In genomic region chrY:19077698-19078113, GRCh38 we compare ENCODE assay signal across 11 cellular contexts.
DNase-seq lines count a peak whose midpoint lies in the region; ATAC-seq and TF ChIP-seq lines count a peak whose summit lies in the region.
"Had no signal": no experiment of that assay in that cellular context is flagged by ENCODE, and none has a peak within 500 bp of the region (broad histone marks: within the 10 kb centered on the region; RNA-seq: fewer than 3 reads in every experiment).

No MANE protein-coding gene starts in this region.

- H3K9me3 ChIP-seq in mesodermal cell (ENCODE audit: control insufficient read depth, low read length) = no peaks in the 10 kb centered on the region

- no peaks in the 10 kb centered on the region for H3K36me3 Mint-ChIP-seq in mesothelial cell of epicardium

- H3K9me3 Mint-ChIP-seq in mesothelial cell of epicardium = no peaks in the 10 kb centered on the region

- H3K4me3 Mint-ChIP-seq in mesothelial cell of epicardium = no peak overlapping the region

- CTCF ChIA-PET in AG04449 (lab: Yijun Ruan, JAX) = interaction anchor here (0.9 to 1.3 kb wide), 2 partner anchors 9 to 83 kb away, joined by 3 read pairs; no protein-coding TSS in a partner anchor

- no peak for DNase-seq in AG04449 (ENCODE audit: low read depth, low spot score)
- DNase-seq in cardiac fibroblast (ENCODE audit: low read depth in 2 of 2) = peak; percentile 36 to 51
- DNase-seq in SW 1271 (lab: John Stamatoyannopoulos, UW) = no peak
- no peak for DNase-seq in mesothelial cell of epicardium (ENCODE audit: low spot score in 2 of 2, unreplicated experiment in 2 of 2)
- no peak for DNase-seq in HK-2 (ENCODE audit: unreplicated experiment)
- DNase-seq: central memory CD4-positive, alpha-beta T cell; left cardiac atrium; T-helper 9 cell had no signal

- H3K27me3 Mint-ChIP-seq in mesothelial cell of epicardium (ENCODE audit: low read depth) = no peaks in the 10 kb centered on the region

- H3K27ac Mint-ChIP-seq in mesothelial cell of epicardium = no peak overlapping the region

- no peaks in the 10 kb centered on the region for H3K4me1 Mint-ChIP-seq in mesothelial cell of epicardium

- no peaks in the 10 kb centered on the region for H3K36me3 ChIP-seq in mesodermal cell (ENCODE audit: control insufficient read depth, insufficient read depth, low read length)

- ATAC-seq in HG02610 (IDR thresholded peaks at IDR 0.05; ENCODE audit: unreplicated experiment) (peak; percentile 26), HG03521 (IDR thresholded peaks at IDR 0.05; ENCODE audit: unreplicated experiment) (no peak)

- POLR2A ChIA-PET in AG04449 (lab: Yijun Ruan, JAX) = no interaction called here

- peak overlapping the region; percentile 62 for H3K4me3 ChIP-seq in AG04449 (ENCODE audit: low read depth, low read length)
- peak overlapping the region; percentile 60 to 66 for H3K4me3 ChIP-seq in cardiac fibroblast (replicated peaks in 1 of 2; ENCODE audit: low read depth in 2 of 2, low read length in 2 of 2)
- peak overlapping the region; percentile 43 for H3K4me3 ChIP-seq in mesodermal cell (ENCODE audit: extremely low read depth, insufficient read depth, low read length, poor library complexity, severe bottlenecking)

- peaks cover 2% of the 10 kb centered on the region for H3K4me1 ChIP-seq in mesodermal cell (ENCODE audit: control insufficient read depth, insufficient read depth, low read length, poor library complexity, severe bottlenecking)

- WGBS in mesodermal cell (ENCODE audit: insufficient coverage in 2 of 2), 2 experiments = 66 to 72% methylated on average over 8 to 17 of the region's 37 CpGs

- H3K27ac ChIP-seq in mesodermal cell (ENCODE audit: low read depth, low read length, severe bottlenecking) = no peak overlapping the region

- TF ChIP-seq CTCF in AG04449 (IDR thresholded peaks at IDR 0.05; ENCODE audit: insufficient read depth, low read length, missing control alignments) (peak; percentile 14), cardiac fibroblast (IDR thresholded peaks at IDR 0.05; ENCODE audit: low read depth, low read length) (peak; percentile 11), mesothelial cell of epicardium (IDR thresholded peaks at IDR 0.05; ENCODE audit: unreplicated experiment) (no peak)

Comparison
In these comparisons a context has a peak if more than half of its experiments do, and no peak if none do; other contexts are left out.
1. DNase-seq: peak in cardiac fibroblast (2 of 2); none in AG04449 (single experiment), SW 1271 (0 of 2), mesothelial cell of epicardium (0 of 2) and HK-2 (single experiment).
2. Peak in every context shown above with its lines, with median percentiles within 50 percentile points of each other: H3K4me3 ChIP-seq.